ENCODE assay signal across 15 cellular contexts in the genomic region with DNA sequence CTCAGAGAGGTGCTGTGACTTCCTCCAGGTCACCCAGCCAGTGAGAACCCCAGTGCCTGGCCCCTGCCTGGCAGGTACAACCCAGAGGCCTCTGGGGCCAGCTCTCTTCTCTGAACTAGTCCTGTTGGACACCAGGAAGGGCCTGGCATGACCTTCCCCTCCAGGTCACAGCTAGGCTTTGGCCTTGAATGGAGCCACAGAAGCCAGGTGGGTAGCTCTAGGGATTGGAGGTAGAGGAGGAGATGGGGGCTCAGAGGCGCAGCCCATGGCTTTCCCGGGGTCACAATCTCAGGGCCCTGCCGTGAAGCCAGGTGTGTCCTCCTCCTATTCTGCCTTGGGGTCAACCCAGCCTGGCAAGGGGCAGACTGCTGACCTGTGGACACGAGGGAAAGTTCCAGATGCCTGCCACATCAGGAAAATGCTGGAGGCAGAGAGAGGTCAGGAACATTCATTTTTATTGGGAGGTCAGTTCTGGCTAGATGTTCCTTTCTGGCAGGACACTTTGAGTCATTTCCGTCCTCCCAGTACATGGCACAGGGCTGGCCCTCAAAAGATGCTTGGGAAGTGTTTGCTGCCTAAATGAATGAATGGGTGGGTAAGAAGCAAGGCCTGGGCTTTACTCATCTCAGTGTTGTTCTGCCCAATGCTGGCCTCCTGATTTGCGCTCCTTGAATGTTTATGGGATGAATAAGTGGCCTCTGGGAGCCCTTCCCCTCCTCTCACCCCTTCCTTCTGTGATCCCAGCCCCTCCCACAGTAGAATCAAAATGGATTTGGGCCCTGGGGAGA. TPM values are rescaled to one million over a fixed set of nuclear protein-coding genes. Genes with fewer than 3 reads are reported as not detected.
DNase-seq lines count a peak whose midpoint lies in the region; ATAC-seq, FAIRE-seq and TF ChIP-seq lines count a peak whose summit lies in the region.
"Had no signal": no experiment of that assay in that cellular context is flagged by ENCODE, and none has a peak within 500 bp of the region (broad histone marks: within the 10 kb centered on the region; RNA-seq: fewer than 3 reads in every experiment).

No MANE protein-coding gene starts in this region.

- peak overlapping the region in 3 of 4 donors; percentile 65 to 70 (median 67) for H3K27ac ChIP-seq in body of pancreas
- H3K27ac ChIP-seq in HepG2 (ENCODE audit: extremely low read length, insufficient read depth, low read length): no peak overlapping the region
- H3K27ac ChIP-seq in aorta (ENCODE audit: low read depth in 1 of 2, low read length in 2 of 2): no peak overlapping the region
- H3K27ac ChIP-seq: C4-2B had no signal

- H3K9me3 ChIP-seq in body of pancreas: no peaks in the 10 kb centered on the region
- H3K9me3 ChIP-seq in HepG2 (ENCODE audit: low read length): no peaks in the 10 kb centered on the region
- no peaks in the 10 kb centered on the region for H3K9me3 ChIP-seq in aorta (ENCODE audit: control insufficient read depth, low read length)

- no peak for TF ChIP-seq RAD21 in HepG2 (CRISPR knock-in tag; IDR thresholded peaks at IDR 0.05)

- H3K4me3 Mint-ChIP-seq in natural killer cell: no peak overlapping the region
- no peak overlapping the region for H3K4me3 Mint-ChIP-seq in natural killer cell treated with Interleukin-12 subunit alpha and Interleukin-12 subunit beta and Interleukin-15 and Interleukin-18, amount 100 ng/mL, for 72 hours
- H3K4me3 Mint-ChIP-seq: immature natural killer cell had no signal

- TF ChIP-seq POLR2A in body of pancreas (IDR thresholded peaks at IDR 0.05) (no peak), HepG2 (IDR thresholded peaks at IDR 0.05; ENCODE audit: insufficient read depth in 1 of 2, low read depth in 2 of 2, low read length in 2 of 2) (no peak)

- in situ Hi-C loops in HepG2 (cut with HindIII; ENCODE audit: extremely low pct_ligation_motif_present, low pct_unique_long_range_greater_than_20kb): no loop called here

- CTCF ChIA-PET in HepG2 (lab: Yijun Ruan, JAX; ENCODE audit: low intra/inter-chr PET ratio, low total read pairs): no interaction called here
- CTCF ChIA-PET in GM10248 (lab: Yijun Ruan, JAX): interaction anchor here (1.5 kb wide), 1 partner anchor 142 kb away, joined by 3 read pairs; no protein-coding TSS in a partner anchor

- no peak for FAIRE-seq in HepG2 (lab: Jason Lieb, UNC)

- peaks cover 14 to 18% of the 10 kb centered on the region in 2 donors for H3K27me3 Mint-ChIP-seq in natural killer cell (ENCODE audit: low read depth in 2 of 2)
- H3K27me3 Mint-ChIP-seq in natural killer cell treated with Interleukin-12 subunit alpha and Interleukin-12 subunit beta and Interleukin-15 and Interleukin-18, amount 100 ng/mL, for 72 hours: peaks cover 10% of the 10 kb centered on the region in 2 donors

- H3K4me1 ChIP-seq in body of pancreas (peaks cover 74% of the 10 kb centered on the region), HepG2 (ENCODE audit: insufficient read depth, low read length) (peaks cover 96% of the 10 kb centered on the region), aorta (ENCODE audit: control insufficient read depth in 1 of 2, insufficient read depth in 2 of 2, low read length in 2 of 2) (no peaks in the 10 kb centered on the region)

- ATAC-seq in natural killer cell (no peak), body of pancreas (no peak), HepG2 (no peak), aorta (ENCODE audit: low FRiP score) (no peak), GM21723 (IDR thresholded peaks at IDR 0.05; ENCODE audit: unreplicated experiment) (no peak)
- ATAC-seq in natural killer cell treated with Interleukin-12 subunit alpha and Interleukin-12 subunit beta and Interleukin-15 and Interleukin-18, amount 100 ng/mL, for 72 hours: no peak
- ATAC-seq: activated CD4-positive, CD25-positive, alpha-beta regulatory T cell treated with anti-CD3 and anti-CD28 coated beads, Interleukin-2, amount 50 U/mL, for 24 hours had no signal

- WGBS in body of pancreas, 2 donors: 90 to 100% methylated on average over 2 to 6 of the region's 6 CpGs
- 78% methylated on average over 4 of the region's 6 CpGs for WGBS in HepG2 (ENCODE audit: low lambda C conversion rate)
- 85 to 89% methylated on average over 6 of the region's 6 CpGs for WGBS in aorta, 2 donors

- peaks cover 6% of the 10 kb centered on the region for H3K79me2 ChIP-seq in HepG2 (ENCODE audit: insufficient read depth, low read length)

- DNase-seq in natural killer cell (peak; percentile 7), body of pancreas (peak in 3 of 4 donors; percentile 3 to 8 (median 7)), HepG2 (ENCODE audit: low spot score) (no peak), aorta (peak; percentile 18 to 59), GM10248 (ENCODE audit: extremely low spot score) (no peak), NCI-H2171 (lab: John Stamatoyannopoulos, UW) (no peak)
- no peak for DNase-seq in natural killer cell treated with Interleukin-12 subunit alpha and Interleukin-12 subunit beta and Interleukin-15 and Interleukin-18, amount 100 ng/mL, for 72 hours (ENCODE audit: low spot score)
- DNase-seq: GF-D8; immature natural killer cell; naive B cell; NCI-H526 treated with DMSO at 0.1 percent for 48 hours; stimulated activated CD4-positive, alpha-beta T cell treated with anti-CD3 and anti-CD28 coated beads, Interleukin-15, amount 100 ng/mL, for 24 hours had no signal

- no peaks in the 10 kb centered on the region for H3K36me3 ChIP-seq in body of pancreas (replicated peaks in 1 of 2; ENCODE audit: insufficient read depth in 1 of 2, low read depth in 2 of 2)
- no peaks in the 10 kb centered on the region; a peak in 1 of 5 replicates for H3K36me3 ChIP-seq in HepG2 (replicated peaks in 1 of 2; ENCODE audit: control insufficient read depth in 1 of 2, insufficient read depth in 2 of 2, low read length in 2 of 2)
- no peaks in the 10 kb centered on the region for H3K36me3 ChIP-seq in aorta (ENCODE audit: control insufficient read depth in 1 of 2, insufficient read depth in 2 of 2, low read length in 1 of 2)

- H4K20me1 ChIP-seq in HepG2 (ENCODE audit: insufficient read depth, low read length): no peaks in the 10 kb centered on the region

- H3K9ac ChIP-seq in HepG2 (ENCODE audit: insufficient read depth, low read depth, low read length): no peak overlapping the region

- H3K4me3 ChIP-seq in body of pancreas (no peak overlapping the region), HepG2 (replicated peaks in 1 of 3; ENCODE audit: insufficient read depth in 1 of 3, low read depth in 2 of 3, low read length in 3 of 3) (no peak overlapping the region), aorta (ENCODE audit: low read length in 2 of 2) (no peak overlapping the region)

- no peaks in the 10 kb centered on the region for H3K4me1 Mint-ChIP-seq in natural killer cell
- no peaks in the 10 kb centered on the region for H3K4me1 Mint-ChIP-seq in natural killer cell treated with Interleukin-12 subunit alpha and Interleukin-12 subunit beta and Interleukin-15 and Interleukin-18, amount 100 ng/mL, for 72 hours (ENCODE audit: low read depth in 2 of 2)
- H3K4me1 Mint-ChIP-seq: immature natural killer cell, naive B cell had no signal

- POLR2A ChIA-PET in HepG2 (lab: Yijun Ruan, JAX): interaction anchor here (1.2 to 3.1 kb wide), 4 partner anchors 12 to 25 kb away, joined by 3 to 21 read pairs (median 7); partner anchors contain the start of gene FAM222A
- POLR2A ChIA-PET in GM10248 (lab: Yijun Ruan, JAX): no interaction called here

- no TSS peak for BruUV-seq in HepG2 (replicated peaks; lab: Mats Ljungman, UMichigan)

- H3K27me3 ChIP-seq in body of pancreas: no peaks in the 10 kb centered on the region
- no peaks in the 10 kb centered on the region for H3K27me3 ChIP-seq in HepG2 (ENCODE audit: control insufficient read depth in 1 of 2, insufficient read depth in 2 of 2, low read length in 2 of 2)
- no peaks in the 10 kb centered on the region for H3K27me3 ChIP-seq in aorta (ENCODE audit: control insufficient read depth in 1 of 2, insufficient read depth in 2 of 2, low read length in 1 of 2)

- no peaks in the 10 kb centered on the region for H3K36me3 Mint-ChIP-seq in natural killer cell
- no peaks in the 10 kb centered on the region for H3K36me3 Mint-ChIP-seq in natural killer cell treated with Interleukin-12 subunit alpha and Interleukin-12 subunit beta and Interleukin-15 and Interleukin-18, amount 100 ng/mL, for 72 hours
- H3K36me3 Mint-ChIP-seq: immature natural killer cell, naive B cell had no signal

- TF ChIP-seq CTCF in natural killer cell (IDR thresholded peaks at IDR 0.05) (no peak), body of pancreas (IDR thresholded peaks at IDR 0.05) (no peak), HepG2 (CRISPR knock-in tag; IDR thresholded peaks at IDR 0.05) (no peak), GM10248 (IDR thresholded peaks at IDR 0.05; ENCODE audit: control extremely low read depth, extremely low read depth, low read depth, missing control alignments) (no peak)

- H2AFZ ChIP-seq in HepG2 (ENCODE audit: low read length): no peak overlapping the region

- no peak overlapping the region for H3K4me2 ChIP-seq in HepG2 (ENCODE audit: low read depth, low read length)

- H3K27ac Mint-ChIP-seq in natural killer cell: no peak overlapping the region
- H3K27ac Mint-ChIP-seq in natural killer cell treated with Interleukin-12 subunit alpha and Interleukin-12 subunit beta and Interleukin-15 and Interleukin-18, amount 100 ng/mL, for 72 hours: no peak overlapping the region
- H3K27ac Mint-ChIP-seq: immature natural killer cell had no signal

- no peaks in the 10 kb centered on the region for H3K9me3 Mint-ChIP-seq in natural killer cell
- no peaks in the 10 kb centered on the region for H3K9me3 Mint-ChIP-seq in natural killer cell treated with Interleukin-12 subunit alpha and Interleukin-12 subunit beta and Interleukin-15 and Interleukin-18, amount 100 ng/mL, for 72 hours
- H3K9me3 Mint-ChIP-seq: immature natural killer cell had no signal

- intact Hi-C loops in natural killer cell (cut with micrococcal nuclease) (no loop called here), body of pancreas (cut with DNase I) (no loop called here), HepG2 (cut with micrococcal nuclease; ENCODE audit: unreplicated experiment) (no loop called here), aorta (cut with DNase I) (no loop called here)

- TF ChIP-seq EP300 in HepG2 (IDR thresholded peaks at IDR 0.05; ENCODE audit: low read depth in 2 of 2, low read length in 2 of 2): no peak
- TF ChIP-seq EP300 in HepG2 (CRISPR knock-in tag; IDR thresholded peaks at IDR 0.05; ENCODE audit: borderline replicate concordance): no peak

RNA-seq across cellular contexts. Expression of gene FAM222A, which starts 25.4 kb away (rescaled TPM):
- total RNA-seq in natural killer cell (1 to 10 TPM; 3.1 to 6.6 (median 4.0) TPM), body of pancreas (10 to 100 TPM in 1 of 2 donors, 1 to 10 TPM in 1; 8.0 to 16.2 TPM), HepG2 (2016; rRNA removed; fragmentation: Illumina TruSeq; extraction: Trizol) (7.2 and 9.6 TPM in 2 replicates), aorta (under 1 TPM; 0.48 to 0.52 TPM)
- total RNA-seq in natural killer cell treated with Interleukin-12 subunit alpha and Interleukin-12 subunit beta and Interleukin-15 and Interleukin-18, amount 100 ng/mL, for 72 hours: 1 to 10 TPM; 1.2 to 1.8 TPM
- 1.9 and 2.5 TPM in 2 replicates for total RNA-seq in HepG2 (2016; cell fraction: cytosol; rRNA removed; fragmentation: Illumina TruSeq; extraction: Trizol; ENCODE audit: low read depth)
- total RNA-seq in HepG2 (2016; cell fraction: insoluble cytoplasmic fraction; rRNA removed; fragmentation: Illumina TruSeq; extraction: Trizol): 5.6 and 8.3 TPM in 2 replicates
- total RNA-seq in HepG2 (2016; cell fraction: membrane; rRNA removed; fragmentation: Illumina TruSeq; extraction: Trizol): 7.5 TPM in 2 replicates
- total RNA-seq in HepG2 (2016; cell fraction: nucleus; rRNA removed; fragmentation: Illumina TruSeq; extraction: Trizol): 7.0 and 7.5 TPM in 2 replicates
- polyA plus RNA-seq in HepG2 (2011; rRNA removed) (2.7 and 3.7 TPM in 2 replicates), aorta (under 1 TPM; 0.25 to 0.28 TPM)
- polyA plus RNA-seq in HepG2 (2011; cell fraction: cytosol; rRNA removed): 2.0 and 3.0 TPM in 2 replicates
- polyA plus RNA-seq in HepG2 (2011; cell fraction: nucleus; rRNA removed): 3.8 and 4.7 TPM in 2 replicates
- polyA plus RNA-seq in HepG2 (2012): 2.5 and 2.9 TPM in 2 replicates
- 2.5 and 2.6 TPM in 2 replicates for polyA plus RNA-seq in HepG2 (2016; cell fraction: cytosol; fragmentation: Illumina TruSeq; extraction: Trizol; ENCODE audit: low read depth)
- polyA plus RNA-seq in HepG2 (2016; cell fraction: insoluble cytoplasmic fraction; fragmentation: Illumina TruSeq; extraction: Trizol; ENCODE audit: low read depth): 9.4 and 11.8 TPM in 2 replicates
- 8.4 and 9.5 TPM in 2 replicates for polyA plus RNA-seq in HepG2 (2016; cell fraction: membrane; fragmentation: Illumina TruSeq; extraction: Trizol; ENCODE audit: low read depth)
- polyA plus RNA-seq in HepG2 (2016; cell fraction: nucleus; fragmentation: Illumina TruSeq; extraction: Trizol; ENCODE audit: insufficient read depth, low read depth): 9.3 and 9.9 TPM in 2 replicates
- 2.9 and 8.9 TPM in 2 replicates for polyA minus RNA-seq in HepG2 (2011; rRNA and poly(A)+ RNA removed; ENCODE audit: low replicate concordance)
- polyA minus RNA-seq in HepG2 (2011; cell fraction: cytosol; rRNA and poly(A)+ RNA removed): 3.6 and 4.0 TPM in 2 replicates
- 7.9 and 8.2 TPM in 2 replicates for polyA minus RNA-seq in HepG2 (2011; cell fraction: nucleus; rRNA and poly(A)+ RNA removed)

Comparison
In these comparisons a context has a peak if more than half of its experiments do, and no peak if none do; other contexts are left out.
1. DNase-seq: peak in natural killer cell (single experiment), body of pancreas (3 of 4) and aorta (2 of 2); none in natural killer cell treated with Interleukin-12 subunit alpha and Interleukin-12 subunit beta and Interleukin-15 and Interleukin-18, amount 100 ng/mL, for 72 hours (single experiment), HepG2 (single experiment), GM10248 (single experiment) and NCI-H2171 (single experiment).
2. H3K27ac ChIP-seq: peak in body of pancreas (3 of 4); none in HepG2 (single experiment) and aorta (0 of 2).